13 cellular contexts compared by ENCODE assay signal in genomic region chr6:111852704-111853103, GRCh38. TPM values are rescaled to one million over a fixed set of nuclear protein-coding genes. Genes with fewer than 3 reads are reported as not detected.
DNase-seq lines count a peak whose midpoint lies in the region; ATAC-seq and TF ChIP-seq lines count a peak whose summit lies in the region.
"Had no signal": no experiment of that assay in that cellular context is flagged by ENCODE, and none has a peak within 500 bp of the region (broad histone marks: within the 10 kb centered on the region; RNA-seq: fewer than 3 reads in every experiment).

No MANE protein-coding gene starts in this region.

- no CpG with 5 or more reads among the region's 2 CpGs for WGBS in trophoblast cell (ENCODE audit: extremely low coverage, insufficient coverage, insufficient read length)

- no peak overlapping the region for H3K4me2 ChIP-seq in trophoblast cell (ENCODE audit: low read length)

- H2BK5ac ChIP-seq in trophoblast cell (ENCODE audit: low read depth, low read length, poor library complexity), result no peak overlapping the region

- H3K23ac ChIP-seq in trophoblast cell (ENCODE audit: low read length), result no peak overlapping the region

- H3K4me3 Mint-ChIP-seq in activated CD4-positive, alpha-beta T cell treated with anti-CD3 and anti-CD28 coated beads, Interleukin-2, amount 10 ng/mL, durations not matched to agents 24 days and 14 days, result no peak overlapping the region
- H3K4me3 Mint-ChIP-seq in Calu3 (ENCODE audit: low read depth, unreplicated experiment), result no peak overlapping the region
- H3K4me3 Mint-ChIP-seq: WTC11 had no signal

- no peak overlapping the region for H2AK5ac ChIP-seq in trophoblast cell (ENCODE audit: low read length)

- no peak overlapping the region for H3K9ac ChIP-seq in trophoblast cell (ENCODE audit: low read length)

- TF ChIP-seq POLR2A in NB4 (IDR thresholded peaks at IDR 0.05; ENCODE audit: extremely low read depth, insufficient read length), result no peak

- no peak overlapping the region for H3K4ac ChIP-seq in trophoblast cell (ENCODE audit: low read depth, low read length)

- TF ChIP-seq CTCF in NB4 (IDR thresholded peaks at IDR 0.05; ENCODE audit: low read depth, low read length), result no peak
- TF ChIP-seq CTCF in Calu3 (IDR thresholded peaks at IDR 0.05; ENCODE audit: unreplicated experiment), result no peak

- H3K36me3 ChIP-seq in trophoblast cell (ENCODE audit: control insufficient read depth in 1 of 2, insufficient read depth in 2 of 2, low read length in 2 of 2), result no peaks in the 10 kb centered on the region

- no peak overlapping the region for H4K8ac ChIP-seq in trophoblast cell (ENCODE audit: low read depth, low read length)

- H3K36me3 Mint-ChIP-seq in activated CD4-positive, alpha-beta T cell treated with anti-CD3 and anti-CD28 coated beads, Interleukin-2, amount 10 ng/mL, durations not matched to agents 24 days and 14 days (ENCODE audit: low read depth), result peaks cover 58% of the 10 kb centered on the region
- no peaks in the 10 kb centered on the region for H3K36me3 Mint-ChIP-seq in Calu3 (ENCODE audit: insufficient read depth, unreplicated experiment)
- H3K36me3 Mint-ChIP-seq: WTC11 had no signal

- H4K91ac ChIP-seq in trophoblast cell (ENCODE audit: low read depth, low read length), result no peak overlapping the region

- no peak overlapping the region for H3K27ac ChIP-seq in trophoblast cell (ENCODE audit: low read depth, low read length)

- no peaks in the 10 kb centered on the region for H3K27me3 ChIP-seq in trophoblast cell (ENCODE audit: insufficient read depth, low read length)

- no peak overlapping the region for H4K12ac ChIP-seq in trophoblast cell (ENCODE audit: low read depth, low read length)

- no peaks in the 10 kb centered on the region for H3K9me3 ChIP-seq in trophoblast cell (ENCODE audit: insufficient read depth, low read depth, low read length)

- no peaks in the 10 kb centered on the region for H3K9me3 Mint-ChIP-seq in activated CD4-positive, alpha-beta T cell treated with anti-CD3 and anti-CD28 coated beads, Interleukin-2, amount 10 ng/mL, durations not matched to agents 24 days and 14 days
- H3K9me3 Mint-ChIP-seq in Calu3 (ENCODE audit: low read depth, unreplicated experiment), result no peaks in the 10 kb centered on the region
- H3K9me3 Mint-ChIP-seq: WTC11 had no signal

- no TSS peak for BruUV-seq in Calu3 (replicated peaks; lab: Mats Ljungman, UMichigan)

- no peak overlapping the region for H3K18ac ChIP-seq in trophoblast cell (ENCODE audit: low read length)

- no peak overlapping the region for H3K14ac ChIP-seq in trophoblast cell (ENCODE audit: low read length)

- no peak overlapping the region for H2AFZ ChIP-seq in trophoblast cell (ENCODE audit: insufficient read depth, low read length, poor library complexity)

- H3K79me1 ChIP-seq in trophoblast cell (ENCODE audit: low read length), result no peaks in the 10 kb centered on the region

- no peak for DNase-seq in activated CD4-positive, alpha-beta T cell treated with anti-CD3 and anti-CD28 coated beads, Interleukin-2, amount 10 ng/mL, durations not matched to agents 24 days and 14 days
- no peak for DNase-seq in activated CD4-positive, alpha-beta T cell treated with anti-CD3 and anti-CD28 coated beads, Interleukin-2, amount 50 U/mL, for 4 hours
- DNase-seq in NB4 (ENCODE audit: low read depth) (peak; percentile 62), cerebellum (ENCODE audit: low spot score) (peak; percentile 30), trophoblast cell (peak; percentile 38 to 95), Calu3 (no peak), NCI-H345 treated with DMSO at 0.1 percent for 48 hours (lab: John Stamatoyannopoulos, UW; ENCODE audit: unreplicated experiment) (no peak)
- DNase-seq: activated gamma-delta T cell treated with Interleukin-2 at 50 U/mL for 16 hours; NCI-H1417 treated with DMSO at 0.1 percent for 48 hours; stimulated activated CD4-positive, alpha-beta T cell treated with anti-CD3 and anti-CD28 coated beads, Interleukin-4, amount 100 ng/mL, for 1 hour; substantia nigra had no signal

- intact Hi-C loops in activated CD4-positive, alpha-beta T cell treated with anti-CD3 and anti-CD28 coated beads, Interleukin-2, amount 10 ng/mL, durations not matched to agents 24 days and 14 days (cut with micrococcal nuclease), result no loop called here
- intact Hi-C loops in Calu3 (cut with micrococcal nuclease; ENCODE audit: unreplicated experiment), result no loop called here

- no peaks in the 10 kb centered on the region for H3K79me2 ChIP-seq in trophoblast cell (ENCODE audit: control insufficient read depth, insufficient read depth, low read length, poor library complexity)

- peaks cover 0 to 7% of the 10 kb centered on the region in 2 experiments for H3K4me1 ChIP-seq in trophoblast cell (ENCODE audit: control insufficient read depth in 1 of 2, insufficient read depth in 2 of 2, low read length in 2 of 2)

- no peaks in the 10 kb centered on the region for H3K27me3 Mint-ChIP-seq in activated CD4-positive, alpha-beta T cell treated with anti-CD3 and anti-CD28 coated beads, Interleukin-2, amount 10 ng/mL, durations not matched to agents 24 days and 14 days
- no peaks in the 10 kb centered on the region for H3K27me3 Mint-ChIP-seq in Calu3 (ENCODE audit: unreplicated experiment)

- no peak overlapping the region for H2BK120ac ChIP-seq in trophoblast cell (ENCODE audit: insufficient read depth, low read length, poor library complexity)

- CTCF ChIA-PET in Calu3 (lab: Charles Lee), result no interaction called here

- peaks cover 76% of the 10 kb centered on the region for H3K4me1 Mint-ChIP-seq in activated CD4-positive, alpha-beta T cell treated with anti-CD3 and anti-CD28 coated beads, Interleukin-2, amount 10 ng/mL, durations not matched to agents 24 days and 14 days
- peaks cover 26% of the 10 kb centered on the region for H3K4me1 Mint-ChIP-seq in Calu3 (ENCODE audit: low read depth, unreplicated experiment)

- no peak overlapping the region for H3K4me3 ChIP-seq in NB4 (ENCODE audit: low read depth, low read length)
- H3K4me3 ChIP-seq in trophoblast cell (ENCODE audit: low read depth, low read length), result no peak overlapping the region

- no peak overlapping the region for H2BK12ac ChIP-seq in trophoblast cell (ENCODE audit: low read length)

- H3K27ac Mint-ChIP-seq in activated CD4-positive, alpha-beta T cell treated with anti-CD3 and anti-CD28 coated beads, Interleukin-2, amount 10 ng/mL, durations not matched to agents 24 days and 14 days, result peak overlapping the region; percentile 50
- no peak overlapping the region for H3K27ac Mint-ChIP-seq in Calu3 (ENCODE audit: unreplicated experiment)

- no peak for ATAC-seq in GM18502 (IDR thresholded peaks at IDR 0.05; ENCODE audit: poor library complexity, unreplicated experiment)

RNA-seq across cellular contexts. Expression of gene FYN, which starts 20.5 kb away (rescaled TPM):
- total RNA-seq in activated CD4-positive, alpha-beta T cell treated with anti-CD3 and anti-CD28 coated beads, Interleukin-2, amount 10 ng/mL, durations not matched to agents 24 days and 14 days, result 331 and 341 TPM in 2 replicates
- 281 TPM for total RNA-seq in cerebellum
- polyA plus RNA-seq in trophoblast cell (2013), result 78.0 and 85.2 TPM in 2 replicates
- 61.0 and 64.6 TPM in 2 replicates for total RNA-seq in Calu3 (2022)

Comparison
In these comparisons a context has a peak if more than half of its experiments do, and no peak if none do; other contexts are left out.
1. DNase-seq: peak in NB4 (single experiment), cerebellum (single experiment) and trophoblast cell (2 of 2); none in activated CD4-positive, alpha-beta T cell treated with anti-CD3 and anti-CD28 coated beads, Interleukin-2, amount 10 ng/mL, durations not matched to agents 24 days and 14 days (single experiment), activated CD4-positive, alpha-beta T cell treated with anti-CD3 and anti-CD28 coated beads, Interleukin-2, amount 50 U/mL, for 4 hours (0 of 2), Calu3 (single experiment) and NCI-H345 treated with DMSO at 0.1 percent for 48 hours (single experiment).